ENCODE assay signal across 9 cellular contexts in genomic region chr3:143040264-143040879, GRCh38. TPM values are rescaled to one million over a fixed set of nuclear protein-coding genes. Genes with fewer than 3 reads are reported as not detected.
DNase-seq lines count a peak whose midpoint lies in the region; ATAC-seq, FAIRE-seq and TF ChIP-seq lines count a peak whose summit lies in the region.
"Had no signal": no experiment of that assay in that cellular context is flagged by ENCODE, and none has a peak within 500 bp of the region (broad histone marks: within the 10 kb centered on the region; RNA-seq: fewer than 3 reads in every experiment).

No MANE protein-coding gene starts in this region.

- H3K36me3 Mint-ChIP-seq in CD8-positive, alpha-beta T cell: peaks cover 68% of the 10 kb centered on the region

- TF ChIP-seq POLR2A in HepG2 (IDR thresholded peaks at IDR 0.05; ENCODE audit: insufficient read depth in 1 of 2, low read depth in 2 of 2, low read length in 2 of 2): no peak

- no peak overlapping the region for H3K4me3 ChIP-seq in CD8-positive, alpha-beta T cell (ENCODE audit: low read depth, low read length)
- no peak overlapping the region for H3K4me3 ChIP-seq in WI38 (ENCODE audit: low read depth, low read length)
- no peak overlapping the region for H3K4me3 ChIP-seq in HepG2 (replicated peaks in 1 of 3; ENCODE audit: insufficient read depth in 1 of 3, low read depth in 2 of 3, low read length in 3 of 3)

- H3K36me3 ChIP-seq in CD8-positive, alpha-beta T cell (ENCODE audit: insufficient read depth, low read length): peaks cover 37% of the 10 kb centered on the region
- H3K36me3 ChIP-seq in HepG2 (replicated peaks in 1 of 2; ENCODE audit: control insufficient read depth in 1 of 2, insufficient read depth in 2 of 2, low read length in 2 of 2): peaks cover 9 to 61% of the 10 kb centered on the region in 2 experiments

- TF ChIP-seq CTCF in CD8-positive, alpha-beta T cell (IDR thresholded peaks at IDR 0.05): peak; percentile 32
- TF ChIP-seq CTCF in WI38 (IDR thresholded peaks at IDR 0.05; ENCODE audit: low read depth, low read length) (peak; percentile 15; the same call in 1 of the 2 replicates), HepG2 (CRISPR knock-in tag; IDR thresholded peaks at IDR 0.05) (0 out of 2 replicates have a peak, but pooled peaks have one; percentile 20)

- no peak overlapping the region for H3K4me2 ChIP-seq in HepG2 (ENCODE audit: low read depth, low read length)

- no peaks in the 10 kb centered on the region for H3K4me1 ChIP-seq in CD8-positive, alpha-beta T cell (ENCODE audit: insufficient read depth, low read length)
- no peaks in the 10 kb centered on the region for H3K4me1 ChIP-seq in HepG2 (ENCODE audit: insufficient read depth, low read length)

- CTCF ChIA-PET in CD8-positive, alpha-beta T cell (lab: Charles Lee): no interaction called here
- CTCF ChIA-PET in HepG2 (lab: Yijun Ruan, JAX; ENCODE audit: low intra/inter-chr PET ratio, low total read pairs): no interaction called here

- in situ Hi-C loops in KBM-7 (cut with MboI; ENCODE audit: low pct_unique_long_range_greater_than_20kb, low sequenced_read_pairs) (no loop called here), HepG2 (cut with HindIII; ENCODE audit: extremely low pct_ligation_motif_present, low pct_unique_long_range_greater_than_20kb) (no loop called here)

- POLR2A ChIA-PET in CD8-positive, alpha-beta T cell (lab: Charles Lee): no interaction called here
- POLR2A ChIA-PET in HepG2 (lab: Yijun Ruan, JAX): no interaction called here

- H3K79me2 ChIP-seq in HepG2 (ENCODE audit: insufficient read depth, low read length): no peaks in the 10 kb centered on the region

- no peaks in the 10 kb centered on the region for H3K27me3 Mint-ChIP-seq in CD8-positive, alpha-beta T cell (ENCODE audit: low read depth)
- H3K27me3 Mint-ChIP-seq: naive thymus-derived CD8-positive, alpha-beta T cell had no signal

- no peak overlapping the region for H3K27ac ChIP-seq in CD8-positive, alpha-beta T cell (ENCODE audit: low read depth, low read length)
- H3K27ac ChIP-seq in HepG2 (ENCODE audit: extremely low read length, insufficient read depth, low read length): no peak overlapping the region

- H3K9me3 ChIP-seq in CD8-positive, alpha-beta T cell (ENCODE audit: low read length): no peaks in the 10 kb centered on the region
- H3K9me3 ChIP-seq in HepG2 (ENCODE audit: low read length): no peaks in the 10 kb centered on the region

- H3K4me3 Mint-ChIP-seq in CD8-positive, alpha-beta T cell: no peak overlapping the region
- H3K4me3 Mint-ChIP-seq: naive thymus-derived CD8-positive, alpha-beta T cell had no signal

- no peak overlapping the region for H3K9ac ChIP-seq in HepG2 (ENCODE audit: insufficient read depth, low read depth, low read length)

- no peak overlapping the region for H3K27ac Mint-ChIP-seq in CD8-positive, alpha-beta T cell

- TF ChIP-seq RAD21 in HepG2 (CRISPR knock-in tag; IDR thresholded peaks at IDR 0.05): no peak

- H4K20me1 ChIP-seq in HepG2 (ENCODE audit: insufficient read depth, low read length): no peaks in the 10 kb centered on the region

- DNase-seq in CD8-positive, alpha-beta T cell: no peak
- peak; percentile 35 for DNase-seq in KBM-7
- DNase-seq in HepG2 (ENCODE audit: low spot score): no peak
- DNase-seq in activated gamma-delta T cell treated with Interleukin-2 at 50 U/mL for 16 hours: no peak
- no peak for DNase-seq in cerebellum (ENCODE audit: low spot score)
- no peak for DNase-seq in 8988T

- no peaks in the 10 kb centered on the region for H3K9me3 Mint-ChIP-seq in CD8-positive, alpha-beta T cell
- H3K9me3 Mint-ChIP-seq: naive thymus-derived CD8-positive, alpha-beta T cell had no signal

- H2AFZ ChIP-seq in HepG2 (ENCODE audit: low read length): no peak overlapping the region

- H3K4me1 Mint-ChIP-seq in CD8-positive, alpha-beta T cell (ENCODE audit: low read depth): peaks cover 8% of the 10 kb centered on the region

- no TSS peak for BruUV-seq in HepG2 (replicated peaks; lab: Mats Ljungman, UMichigan)

- 88% methylated on average over 3 of the region's 3 CpGs for WGBS in HepG2 (ENCODE audit: low lambda C conversion rate)

- no peak for FAIRE-seq in HepG2 (lab: Jason Lieb, UNC)

- intact Hi-C loops in CD8-positive, alpha-beta T cell (cut with DNase I, micrococcal nuclease): no loop called here
- intact Hi-C loops in HepG2 (cut with micrococcal nuclease; ENCODE audit: unreplicated experiment): no loop called here

- TF ChIP-seq EP300 in HepG2 (IDR thresholded peaks at IDR 0.05; ENCODE audit: low read depth in 2 of 2, low read length in 2 of 2): no peak
- TF ChIP-seq EP300 in HepG2 (CRISPR knock-in tag; IDR thresholded peaks at IDR 0.05; ENCODE audit: borderline replicate concordance): no peak

- no peak for ATAC-seq in CD8-positive, alpha-beta T cell
- ATAC-seq in HepG2 (no peak; the same call in 2 of the 3 replicates), HG03520 (IDR thresholded peaks at IDR 0.05; ENCODE audit: unreplicated experiment) (no peak)
- ATAC-seq: naive thymus-derived CD8-positive, alpha-beta T cell had no signal

- H3K27me3 ChIP-seq in CD8-positive, alpha-beta T cell (ENCODE audit: insufficient read depth, low read length): no peaks in the 10 kb centered on the region
- H3K27me3 ChIP-seq in HepG2 (ENCODE audit: control insufficient read depth in 1 of 2, insufficient read depth in 2 of 2, low read length in 2 of 2): no peaks in the 10 kb centered on the region

TF ChIP-seq in HepG2, 621 proteins besides CTCF, POLR2A, EP300 and RAD21:
- TF ChIP-seq ZNF776 (CRISPR knock-in tag; IDR thresholded peaks at IDR 0.05) (no peak), STAG1 (CRISPR knock-in tag; IDR thresholded peaks at IDR 0.05) (peak; percentile 40), FOXC1 (CRISPR knock-in tag; IDR thresholded peaks at IDR 0.05; ENCODE audit: borderline replicate concordance) (no peak), ZBTB38 (CRISPR knock-in tag; IDR thresholded peaks at IDR 0.05) (no peak)

RNA-seq across cellular contexts. Expression of gene U2SURP, which starts 39.0 kb away (rescaled TPM):
- total RNA-seq in CD8-positive, alpha-beta T cell: 100 to 1,000 TPM; 186 TPM
- total RNA-seq in HepG2 (2016; rRNA removed; fragmentation: Illumina TruSeq; extraction: Trizol) (173 and 250 TPM in 2 replicates), cerebellum (159 TPM)
- total RNA-seq in HepG2 (2016; cell fraction: cytosol; rRNA removed; fragmentation: Illumina TruSeq; extraction: Trizol; ENCODE audit: low read depth): 14.1 and 18.4 TPM in 2 replicates
- 173 and 234 TPM in 2 replicates for total RNA-seq in HepG2 (2016; cell fraction: insoluble cytoplasmic fraction; rRNA removed; fragmentation: Illumina TruSeq; extraction: Trizol)
- total RNA-seq in HepG2 (2016; cell fraction: membrane; rRNA removed; fragmentation: Illumina TruSeq; extraction: Trizol): 38.5 and 45.7 TPM in 2 replicates
- total RNA-seq in HepG2 (2016; cell fraction: nucleus; rRNA removed; fragmentation: Illumina TruSeq; extraction: Trizol): 249 and 251 TPM in 2 replicates
- polyA plus RNA-seq in HepG2 (2011; rRNA removed): 41.3 and 55.9 TPM in 2 replicates
- polyA plus RNA-seq in HepG2 (2011; cell fraction: cytosol; rRNA removed): 8.6 and 12.8 TPM in 2 replicates
- 39.7 and 59.0 TPM in 2 replicates for polyA plus RNA-seq in HepG2 (2011; cell fraction: nucleus; rRNA removed)
- polyA plus RNA-seq in HepG2 (2012): 63.0 and 109 TPM in 2 replicates
- 3.4 and 3.6 TPM in 2 replicates for polyA plus RNA-seq in HepG2 (2016; cell fraction: cytosol; fragmentation: Illumina TruSeq; extraction: Trizol; ENCODE audit: low read depth)
- 156 and 157 TPM in 2 replicates for polyA plus RNA-seq in HepG2 (2016; cell fraction: insoluble cytoplasmic fraction; fragmentation: Illumina TruSeq; extraction: Trizol; ENCODE audit: low read depth)
- 9.2 and 11.6 TPM in 2 replicates for polyA plus RNA-seq in HepG2 (2016; cell fraction: membrane; fragmentation: Illumina TruSeq; extraction: Trizol; ENCODE audit: low read depth)
- 227 and 232 TPM in 2 replicates for polyA plus RNA-seq in HepG2 (2016; cell fraction: nucleus; fragmentation: Illumina TruSeq; extraction: Trizol; ENCODE audit: insufficient read depth, low read depth)
- polyA minus RNA-seq in HepG2 (2011; rRNA and poly(A)+ RNA removed; ENCODE audit: low replicate concordance): 58.3 and 119 TPM in 2 replicates
- polyA minus RNA-seq in HepG2 (2011; cell fraction: cytosol; rRNA and poly(A)+ RNA removed): 33.5 and 35.1 TPM in 2 replicates
- 254 and 272 TPM in 2 replicates for polyA minus RNA-seq in HepG2 (2011; cell fraction: nucleus; rRNA and poly(A)+ RNA removed)
